13 cellular contexts compared by ENCODE assay signal in genomic region chr7:84372155-84372621, GRCh38.
DNase-seq lines count a peak whose midpoint lies in the region; ATAC-seq and TF ChIP-seq lines count a peak whose summit lies in the region.
"Had no signal": no experiment of that assay in that cellular context is flagged by ENCODE, and none has a peak within 500 bp of the region (broad histone marks: within the 10 kb centered on the region; RNA-seq: fewer than 3 reads in every experiment).

No MANE protein-coding gene starts in this region.

- POLR2A ChIA-PET in RWPE1 (lab: Yijun Ruan, JAX; ENCODE audit: low non-redundant PET), result no interaction called here

- H3K27ac Mint-ChIP-seq in activated naive CD8-positive, alpha-beta T cell treated with anti-CD3 and anti-CD28 coated beads for 36 hours, result no peak overlapping the region

- peak; percentile 71 to 76 for ATAC-seq in left cardiac atrium
- ATAC-seq in HG03457 (IDR thresholded peaks at IDR 0.05; ENCODE audit: unreplicated experiment), result no peak
- no peak for ATAC-seq in HG03139 (IDR thresholded peaks at IDR 0.05; ENCODE audit: unreplicated experiment)

- intact Hi-C loops in left cardiac atrium (cut with DNase I), result no loop called here
- intact Hi-C loops in cardiac septum (cut with DNase I), result no loop called here

- H3K36me3 Mint-ChIP-seq in activated naive CD8-positive, alpha-beta T cell treated with anti-CD3 and anti-CD28 coated beads for 36 hours, result no peaks in the 10 kb centered on the region

- no peaks in the 10 kb centered on the region for H3K4me1 Mint-ChIP-seq in activated naive CD8-positive, alpha-beta T cell treated with anti-CD3 and anti-CD28 coated beads for 36 hours

- no peak for TF ChIP-seq CTCF in RWPE1 (conservative IDR thresholded peaks at IDR 0.05; ENCODE audit: low read depth)

- no peak overlapping the region for H3K4me3 Mint-ChIP-seq in activated naive CD8-positive, alpha-beta T cell treated with anti-CD3 and anti-CD28 coated beads for 36 hours

- CTCF ChIA-PET in RWPE1 (lab: Yijun Ruan, JAX), result no interaction called here

- H3K27ac ChIP-seq in RWPE1, result no peak overlapping the region
- H3K27ac ChIP-seq: BLaER1 had no signal

- DNase-seq in left cardiac atrium (no peak), cardiac septum (ENCODE audit: low spot score) (no peak), RWPE1 (ENCODE audit: low spot score) (peak; percentile 42), fibroblast of peridontal ligament (ENCODE audit: extremely low read depth) (peak; percentile 92), DMS 273 (lab: John Stamatoyannopoulos, UW; ENCODE audit: unreplicated experiment) (no peak)
- DNase-seq in activated naive CD8-positive, alpha-beta T cell treated with anti-CD3 and anti-CD28 coated beads for 36 hours, result no peak
- DNase-seq: cerebellar nuclear complex, hypothalamus, NCI-H1694 treated with DMSO at 0.1 percent for 48 hours, SHP77 had no signal

- H3K27me3 Mint-ChIP-seq in activated naive CD8-positive, alpha-beta T cell treated with anti-CD3 and anti-CD28 coated beads for 36 hours, result peaks cover 3% of the 10 kb centered on the region

- H3K9me3 Mint-ChIP-seq in activated naive CD8-positive, alpha-beta T cell treated with anti-CD3 and anti-CD28 coated beads for 36 hours, result no peaks in the 10 kb centered on the region

Comparison
In these comparisons a context has a peak if more than half of its experiments do, and no peak if none do; other contexts are left out.
1. ATAC-seq: peak in left cardiac atrium (2 of 2); none in HG03457 (single experiment) and HG03139 (single experiment).
2. DNase-seq: peak in RWPE1 (single experiment) and fibroblast of peridontal ligament (single experiment); none in left cardiac atrium (single experiment), cardiac septum (single experiment), DMS 273 (single experiment) and activated naive CD8-positive, alpha-beta T cell treated with anti-CD3 and anti-CD28 coated beads for 36 hours (single experiment).